29 cellular contexts compared by ENCODE assay signal in the genomic region with DNA sequence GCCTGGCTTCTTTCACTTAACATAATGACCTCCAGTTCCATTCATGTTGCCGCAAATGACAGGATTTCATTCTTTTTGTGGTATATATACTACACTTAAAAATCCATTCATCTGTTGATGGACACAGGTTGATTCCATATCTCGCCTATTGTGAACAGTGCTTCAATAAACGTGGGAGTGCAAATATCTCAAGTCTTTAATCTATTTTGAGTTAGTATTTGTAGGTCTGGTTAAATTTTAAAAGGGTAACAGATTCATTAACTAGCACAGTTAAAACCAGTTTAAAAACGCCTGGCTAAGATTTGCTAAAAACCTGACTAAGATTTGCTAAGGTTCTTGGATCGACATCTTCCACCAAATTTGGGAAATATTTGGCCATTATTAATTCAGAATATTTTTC. TPM values are rescaled to one million over a fixed set of nuclear protein-coding genes. Genes with fewer than 3 reads are reported as not detected.
"Had no signal": no experiment of that assay in that cellular context is flagged by ENCODE, and none has a peak within 500 bp of the region (broad histone marks: within the 10 kb centered on the region; RNA-seq: fewer than 3 reads in every experiment).

No MANE protein-coding gene starts in this region.

- H3K36me3 ChIP-seq: adrenal gland, ascending aorta had no signal

- H3K27me3 Mint-ChIP-seq: activated naive CD4-positive, alpha-beta T cell treated with anti-CD3 and anti-CD28 coated beads, Interleukin-2, amount 10 ng/mL, durations not matched to agents 7 days and 5 days had no signal

- FAIRE-seq: bronchial epithelial cell had no signal

- DNase-seq: activated B cell treated with CpG ODN at 0.5 μM for 24 hours; activated CD4-positive, alpha-beta T cell treated with anti-CD3 and anti-CD28 coated beads for 1 hour; activated CD4-positive, alpha-beta T cell treated with anti-CD3 and anti-CD28 coated beads, Interleukin-2, amount 10 ng/mL, durations not matched to agents 24 days and 14 days; activated CD4-positive, alpha-beta T cell treated with anti-CD3 and anti-CD28 coated beads, Interleukin-2, amount 50 U/mL, for 48 hours; activated CD8-positive, alpha-beta memory T cell treated with anti-CD3 and anti-CD28 coated beads, Interleukin-2, amount 10 ng/mL, durations not matched to agents 7 days and 5 days; activated gamma-delta T cell; activated naive CD4-positive, alpha-beta T cell treated with anti-CD3 and anti-CD28 coated beads, Interleukin-2, amount 10 ng/mL, durations not matched to agents 7 days and 5 days; activated naive CD8-positive, alpha-beta T cell treated with anti-CD3 and anti-CD28 coated beads, Interleukin-2, amount 10 ng/mL, durations not matched to agents 7 days and 5 days; activated T-cell treated with anti-CD3 and anti-CD28 coated beads, Interleukin-2, amount 50 U/mL, for 4 hours; adrenal gland; body of pancreas; KG1; NCI-H1048; NCI-H146; NCI-H187 treated with DMSO at 0.1 percent for 48 hours; NCI-H2081 treated with DMSO at 0.1 percent for 48 hours; NCI-H2171 treated with DMSO at 0.1 percent for 48 hours; NCI-H226; NCI-H526 treated with DMSO at 0.1 percent for 48 hours; NCI-H82; RPMI8226; T-cell; T-helper 2 cell; T1000 had no signal

- H3K27ac Mint-ChIP-seq: activated B cell treated with CpG ODN at 0.5 μM for 24 hours; activated CD4-positive, alpha-beta T cell treated with anti-CD3 and anti-CD28 coated beads, Interleukin-2, amount 10 ng/mL, durations not matched to agents 24 days and 14 days; activated CD8-positive, alpha-beta memory T cell treated with anti-CD3 and anti-CD28 coated beads, Interleukin-2, amount 10 ng/mL, durations not matched to agents 7 days and 5 days; activated naive CD4-positive, alpha-beta T cell treated with anti-CD3 and anti-CD28 coated beads, Interleukin-2, amount 10 ng/mL, durations not matched to agents 7 days and 5 days; activated naive CD8-positive, alpha-beta T cell treated with anti-CD3 and anti-CD28 coated beads, Interleukin-2, amount 10 ng/mL, durations not matched to agents 7 days and 5 days; T-cell had no signal

- ATAC-seq: activated CD8-positive, alpha-beta memory T cell treated with anti-CD3 and anti-CD28 coated beads, Interleukin-2, amount 10 ng/mL, durations not matched to agents 7 days and 5 days; activated T-cell treated with anti-CD3 and anti-CD28 coated beads, Interleukin-2, amount 50 U/mL, for 4 hours; body of pancreas; Right ventricle myocardium inferior; T-cell had no signal

- H3K9me3 Mint-ChIP-seq: activated B cell treated with CpG ODN at 0.5 μM for 24 hours; activated CD4-positive, alpha-beta T cell treated with anti-CD3 and anti-CD28 coated beads, Interleukin-2, amount 10 ng/mL, durations not matched to agents 24 days and 14 days; activated naive CD4-positive, alpha-beta T cell treated with anti-CD3 and anti-CD28 coated beads, Interleukin-2, amount 10 ng/mL, durations not matched to agents 7 days and 5 days; activated naive CD8-positive, alpha-beta T cell treated with anti-CD3 and anti-CD28 coated beads, Interleukin-2, amount 10 ng/mL, durations not matched to agents 7 days and 5 days; activated T-cell treated with anti-CD3 and anti-CD28 coated beads, Interleukin-2, amount 50 U/mL, for 4 hours; central memory CD8-positive, alpha-beta T cell; T-cell had no signal

- H3K36me3 Mint-ChIP-seq: activated CD8-positive, alpha-beta memory T cell treated with anti-CD3 and anti-CD28 coated beads, Interleukin-2, amount 10 ng/mL, durations not matched to agents 7 days and 5 days; activated naive CD4-positive, alpha-beta T cell treated with anti-CD3 and anti-CD28 coated beads, Interleukin-2, amount 10 ng/mL, durations not matched to agents 7 days and 5 days; activated naive CD8-positive, alpha-beta T cell treated with anti-CD3 and anti-CD28 coated beads, Interleukin-2, amount 10 ng/mL, durations not matched to agents 7 days and 5 days; T-cell had no signal

- H3K4me1 Mint-ChIP-seq: activated B cell treated with CpG ODN at 0.5 μM for 24 hours; activated CD4-positive, alpha-beta T cell treated with anti-CD3 and anti-CD28 coated beads, Interleukin-2, amount 10 ng/mL, durations not matched to agents 24 days and 14 days; activated CD8-positive, alpha-beta memory T cell treated with anti-CD3 and anti-CD28 coated beads, Interleukin-2, amount 10 ng/mL, durations not matched to agents 7 days and 5 days; activated naive CD4-positive, alpha-beta T cell treated with anti-CD3 and anti-CD28 coated beads, Interleukin-2, amount 10 ng/mL, durations not matched to agents 7 days and 5 days; activated naive CD8-positive, alpha-beta T cell treated with anti-CD3 and anti-CD28 coated beads, Interleukin-2, amount 10 ng/mL, durations not matched to agents 7 days and 5 days; central memory CD8-positive, alpha-beta T cell; T-cell had no signal

- H3K9me3 ChIP-seq: adrenal gland, ascending aorta, body of pancreas had no signal

- H3K4me3 ChIP-seq: adrenal gland, ascending aorta, body of pancreas, SK-N-MC had no signal

- H3K27me3 ChIP-seq: adrenal gland, ascending aorta, body of pancreas had no signal

- H3K4me1 ChIP-seq: adrenal gland, ascending aorta, body of pancreas had no signal

- H3K27ac ChIP-seq: adrenal gland, ascending aorta, body of pancreas, SK-N-MC had no signal

- H3K4me3 Mint-ChIP-seq: activated B cell treated with CpG ODN at 0.5 μM for 24 hours; activated CD4-positive, alpha-beta T cell treated with anti-CD3 and anti-CD28 coated beads, Interleukin-2, amount 10 ng/mL, durations not matched to agents 24 days and 14 days; activated CD8-positive, alpha-beta memory T cell treated with anti-CD3 and anti-CD28 coated beads, Interleukin-2, amount 10 ng/mL, durations not matched to agents 7 days and 5 days; activated naive CD4-positive, alpha-beta T cell treated with anti-CD3 and anti-CD28 coated beads, Interleukin-2, amount 10 ng/mL, durations not matched to agents 7 days and 5 days; activated naive CD8-positive, alpha-beta T cell treated with anti-CD3 and anti-CD28 coated beads, Interleukin-2, amount 10 ng/mL, durations not matched to agents 7 days and 5 days; activated T-cell treated with anti-CD3 and anti-CD28 coated beads, Interleukin-2, amount 50 U/mL, for 4 hours; central memory CD8-positive, alpha-beta T cell; T-cell had no signal

RNA-seq across cellular contexts. Expression of a gene that starts 45.7 kb away (rescaled TPM):
- total RNA-seq: activated B cell treated with CpG ODN at 0.5 μM for 24 hours; activated CD4-positive, alpha-beta T cell treated with anti-CD3 and anti-CD28 coated beads, Interleukin-2, amount 10 ng/mL, durations not matched to agents 24 days and 14 days; activated CD8-positive, alpha-beta memory T cell treated with anti-CD3 and anti-CD28 coated beads, Interleukin-2, amount 10 ng/mL, durations not matched to agents 7 days and 5 days; activated T-cell treated with anti-CD3 and anti-CD28 coated beads, Interleukin-2, amount 50 U/mL, for 4 hours; ascending aorta had no signal
